ENCODE assay signal across 24 cellular contexts in genomic region chrX:30786374-30786773, GRCh38.
"Had no signal": no experiment of that assay in that cellular context is flagged by ENCODE, and none has a peak within 500 bp of the region (broad histone marks: within the 10 kb centered on the region; RNA-seq: fewer than 3 reads in every experiment).

No MANE protein-coding gene starts in this region.

- H3K9ac ChIP-seq: neural progenitor cell had no signal

- H3K27me3 ChIP-seq: colonic mucosa, left lung, neural progenitor cell, suprapubic skin, tibial artery, upper lobe of right lung had no signal

- H3K9me3 Mint-ChIP-seq: activated naive CD4-positive, alpha-beta T cell treated with anti-CD3 and anti-CD28 coated beads, Interleukin-2, amount 10 ng/mL, durations not matched to agents 7 days and 5 days; neural progenitor cell; WTC11 had no signal

- H3K4me3 Mint-ChIP-seq: activated CD8-positive, alpha-beta memory T cell treated with anti-CD3 and anti-CD28 coated beads, Interleukin-2, amount 10 ng/mL, durations not matched to agents 7 days and 5 days; activated CD8-positive, alpha-beta T cell treated with anti-CD3 and anti-CD28 coated beads, Interleukin-2, amount 10 ng/mL, durations not matched to agents 7 days and 5 days; activated naive CD4-positive, alpha-beta T cell treated with anti-CD3 and anti-CD28 coated beads, Interleukin-2, amount 10 ng/mL, durations not matched to agents 7 days and 5 days; natural killer cell; neural progenitor cell; T-helper 1 cell treated with Interleukin-12 subunit alpha and Interleukin-12 subunit beta and Interleukin-4 antibody, amounts not matched to agents 30 μg/mL and 1 μg/mL, for 36 hours; WTC11 had no signal

- H3K4me2 ChIP-seq: neural progenitor cell had no signal

- H3K27ac Mint-ChIP-seq: activated CD8-positive, alpha-beta memory T cell treated with anti-CD3 and anti-CD28 coated beads, Interleukin-2, amount 10 ng/mL, durations not matched to agents 7 days and 5 days; activated CD8-positive, alpha-beta T cell treated with anti-CD3 and anti-CD28 coated beads, Interleukin-2, amount 10 ng/mL, durations not matched to agents 7 days and 5 days; activated naive CD4-positive, alpha-beta T cell treated with anti-CD3 and anti-CD28 coated beads, Interleukin-2, amount 10 ng/mL, durations not matched to agents 7 days and 5 days; natural killer cell; neural progenitor cell; T-helper 1 cell treated with Interleukin-12 subunit alpha and Interleukin-12 subunit beta and Interleukin-4 antibody, amounts not matched to agents 30 μg/mL and 1 μg/mL, for 36 hours; WTC11 had no signal

- H3K9me3 ChIP-seq: colonic mucosa, heart right ventricle, left lung, lower lobe of right lung, suprapubic skin, tibial artery, upper lobe of right lung had no signal

- H3K4me3 ChIP-seq: colonic mucosa, heart right ventricle, left lung, lower lobe of right lung, neural progenitor cell, suprapubic skin, tibial artery, upper lobe of right lung had no signal

- H3K27me3 Mint-ChIP-seq: activated naive CD4-positive, alpha-beta T cell treated with anti-CD3 and anti-CD28 coated beads, Interleukin-2, amount 10 ng/mL, durations not matched to agents 7 days and 5 days had no signal

- H3K4me1 Mint-ChIP-seq: activated naive CD4-positive, alpha-beta T cell treated with anti-CD3 and anti-CD28 coated beads, Interleukin-2, amount 10 ng/mL, durations not matched to agents 7 days and 5 days; natural killer cell; neural progenitor cell had no signal

- H3K36me3 Mint-ChIP-seq: activated CD8-positive, alpha-beta memory T cell treated with anti-CD3 and anti-CD28 coated beads, Interleukin-2, amount 10 ng/mL, durations not matched to agents 7 days and 5 days; activated naive CD4-positive, alpha-beta T cell treated with anti-CD3 and anti-CD28 coated beads, Interleukin-2, amount 10 ng/mL, durations not matched to agents 7 days and 5 days; natural killer cell; neural progenitor cell; WTC11 had no signal

- H3K36me3 ChIP-seq: colonic mucosa, heart right ventricle, left lung, lower lobe of right lung, neural progenitor cell, suprapubic skin, tibial artery, upper lobe of right lung had no signal

- ATAC-seq: activated CD8-positive, alpha-beta memory T cell treated with anti-CD3 and anti-CD28 coated beads, Interleukin-2, amount 10 ng/mL, durations not matched to agents 7 days and 5 days; activated CD8-positive, alpha-beta T cell treated with anti-CD3 and anti-CD28 coated beads, Interleukin-2, amount 10 ng/mL, durations not matched to agents 7 days and 5 days; heart right ventricle; left lung; lower lobe of right lung; natural killer cell; right cardiac atrium; upper lobe of right lung; WTC11 had no signal

- DNase-seq: activated CD4-positive, alpha-beta T cell treated with anti-CD3 and anti-CD28 coated beads for 1 hour; activated CD4-positive, alpha-beta T cell treated with anti-CD3 and anti-CD28 coated beads, Interleukin-2, amount 50 U/mL, for 1 hour; activated CD8-positive, alpha-beta memory T cell treated with anti-CD3 and anti-CD28 coated beads, Interleukin-2, amount 10 ng/mL, durations not matched to agents 7 days and 5 days; activated CD8-positive, alpha-beta T cell treated with anti-CD3 and anti-CD28 coated beads, Interleukin-2, amount 10 ng/mL, durations not matched to agents 7 days and 5 days; activated naive CD4-positive, alpha-beta T cell treated with anti-CD3 and anti-CD28 coated beads, Interleukin-2, amount 10 ng/mL, durations not matched to agents 7 days and 5 days; activated T-cell treated with anti-CD3 and anti-CD28 coated beads, Interleukin-2, amount 50 U/mL, for 48 hours; colonic mucosa; effector memory CD4-positive, alpha-beta T cell; erythroblast; heart right ventricle; kidney glomerular epithelial cell; left lung; lower lobe of right lung; mesendoderm; natural killer cell; right cardiac atrium; stimulated activated naive CD4-positive, alpha-beta T cell; T1000; tibial artery; upper lobe of right lung had no signal

- H3K4me1 ChIP-seq: colonic mucosa, heart right ventricle, left lung, lower lobe of right lung, neural progenitor cell, suprapubic skin, tibial artery, upper lobe of right lung had no signal

- H2AFZ ChIP-seq: neural progenitor cell had no signal

- H3K27ac ChIP-seq: colonic mucosa, heart right ventricle, left lung, lower lobe of right lung, neural progenitor cell, suprapubic skin, tibial artery, upper lobe of right lung had no signal
